In the genomic region with DNA sequence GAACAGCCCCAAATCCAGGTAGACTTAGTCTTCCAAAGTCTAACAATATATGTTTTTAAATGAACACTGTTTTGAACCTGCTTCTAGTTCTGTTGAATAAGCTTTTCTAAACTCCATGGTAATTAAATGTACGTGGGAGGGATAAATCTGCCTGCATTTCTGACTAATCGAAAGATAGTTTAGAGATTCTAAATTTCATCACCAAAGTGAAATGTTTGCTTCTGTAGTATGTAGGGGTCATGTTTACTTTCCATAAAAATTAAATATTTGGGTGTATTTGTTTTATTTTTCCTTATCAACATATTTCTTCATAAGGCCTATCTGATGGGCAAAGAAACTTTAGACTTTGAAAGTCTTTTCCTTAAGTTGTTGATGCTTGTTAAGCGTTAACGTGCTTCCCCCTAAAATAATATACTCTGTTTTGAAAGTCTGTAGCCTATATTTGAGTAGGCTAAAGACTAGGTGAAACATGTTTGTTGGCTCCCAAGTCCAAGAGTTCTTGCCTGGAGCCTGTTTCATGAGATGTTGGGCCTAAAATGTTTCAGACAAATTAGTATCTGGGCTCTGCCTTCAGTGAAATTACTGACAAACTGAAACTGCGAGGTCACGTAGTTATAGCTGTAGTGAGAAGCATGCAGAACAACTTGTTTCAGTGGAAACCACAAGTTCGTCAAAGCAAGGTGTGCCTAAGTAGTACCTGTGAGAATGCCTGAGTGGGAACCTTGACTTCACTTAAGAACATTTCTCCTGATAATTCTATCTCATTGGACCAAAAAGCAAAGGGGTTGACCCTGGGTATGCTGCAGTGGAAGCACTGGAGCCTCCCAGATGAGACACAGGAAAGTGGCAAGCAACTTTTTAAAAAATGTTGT, we compare ENCODE assay signal across 8 cellular contexts.
DNase-seq lines count a peak whose midpoint lies in the region; ATAC-seq and TF ChIP-seq lines count a peak whose summit lies in the region.

No MANE protein-coding gene starts in this region.

- peak overlapping the region; percentile 86 to 90 (median 87) for H3K27ac ChIP-seq in thyroid gland

- no peaks in the 10 kb centered on the region for H3K27me3 Mint-ChIP-seq in activated T-helper 2 cell treated with anti-CD3 and anti-CD28 coated beads, Interferon-gamma antibody, Interleukin-2, Interleukin-4, amounts not matched to agents 10 μg/mL and 5 μg/mL and 100 μg/mL, durations not matched to agents 14 hours and 24 hours and 36 hours (ENCODE audit: low read depth)

- H3K4me1 Mint-ChIP-seq in activated T-helper 2 cell treated with anti-CD3 and anti-CD28 coated beads, Interferon-gamma antibody, Interleukin-2, Interleukin-4, amounts not matched to agents 10 μg/mL and 5 μg/mL and 100 μg/mL, durations not matched to agents 14 hours and 24 hours and 36 hours (ENCODE audit: low read depth), result peaks cover 64% of the 10 kb centered on the region

- peaks cover 24% of the 10 kb centered on the region for H3K36me3 Mint-ChIP-seq in activated T-helper 2 cell treated with anti-CD3 and anti-CD28 coated beads, Interferon-gamma antibody, Interleukin-2, Interleukin-4, amounts not matched to agents 10 μg/mL and 5 μg/mL and 100 μg/mL, durations not matched to agents 14 hours and 24 hours and 36 hours (ENCODE audit: low read depth)

- peaks cover 4% of the 10 kb centered on the region for H3K9me3 Mint-ChIP-seq in activated T-helper 2 cell treated with anti-CD3 and anti-CD28 coated beads, Interferon-gamma antibody, Interleukin-2, Interleukin-4, amounts not matched to agents 10 μg/mL and 5 μg/mL and 100 μg/mL, durations not matched to agents 14 hours and 24 hours and 36 hours

- peak overlapping the region in 2 of 3 donors; percentile 2 to 20 for H3K4me3 ChIP-seq in thyroid gland (replicated peaks in 1 of 3)

- H3K4me1 ChIP-seq in thyroid gland, result peaks cover 21 to 47% of the 10 kb centered on the region in 2 donors

- TF ChIP-seq CTCF in thyroid gland (IDR thresholded peaks at IDR 0.05), result no peak

- peak overlapping the region; percentile 84 for H3K27ac Mint-ChIP-seq in activated T-helper 2 cell treated with anti-CD3 and anti-CD28 coated beads, Interferon-gamma antibody, Interleukin-2, Interleukin-4, amounts not matched to agents 10 μg/mL and 5 μg/mL and 100 μg/mL, durations not matched to agents 14 hours and 24 hours and 36 hours

- WGBS in thyroid gland, 2 donors, result 28 to 38% methylated on average over 7 of the region's 7 CpGs

- no peaks in the 10 kb centered on the region for H3K36me3 ChIP-seq in thyroid gland

- DNase-seq in activated gamma-delta T cell treated with Interleukin-2 at 50 U/mL for 16 hours (peak; percentile 6), activated gamma-delta T cell (lab: John Stamatoyannopoulos, UW) (no peak), left colon (no peak), thyroid gland (peak; percentile 64 to 69), NCI-H524 treated with DMSO at 0.1 percent for 48 hours (lab: John Stamatoyannopoulos, UW) (no peak), NCI-H187 treated with DMSO at 0.1 percent for 48 hours (lab: John Stamatoyannopoulos, UW) (no peak)
- DNase-seq in activated T-helper 2 cell treated with anti-CD3 and anti-CD28 coated beads, Interferon-gamma antibody, Interleukin-2, Interleukin-4, amounts not matched to agents 10 μg/mL and 5 μg/mL and 100 μg/mL, durations not matched to agents 14 hours and 24 hours and 36 hours (ENCODE audit: low spot score), result peak; percentile 32

- peak; percentile 92 for ATAC-seq in HG03097 (IDR thresholded peaks at IDR 0.05; ENCODE audit: low FRiP score, unreplicated experiment)
- peak; percentile 15 for ATAC-seq in left colon

- no peaks in the 10 kb centered on the region for H3K9me3 ChIP-seq in thyroid gland

- peak; percentile 81 to 92 for TF ChIP-seq POLR2A in thyroid gland (IDR thresholded peaks at IDR 0.05)

- peak overlapping the region; percentile 74 for H3K4me3 Mint-ChIP-seq in activated T-helper 2 cell treated with anti-CD3 and anti-CD28 coated beads, Interferon-gamma antibody, Interleukin-2, Interleukin-4, amounts not matched to agents 10 μg/mL and 5 μg/mL and 100 μg/mL, durations not matched to agents 14 hours and 24 hours and 36 hours (ENCODE audit: low read depth)

- H3K27me3 ChIP-seq in thyroid gland, result no peaks in the 10 kb centered on the region

- intact Hi-C loops in activated T-helper 2 cell treated with anti-CD3 and anti-CD28 coated beads, Interferon-gamma antibody, Interleukin-2, Interleukin-4, amounts not matched to agents 10 μg/mL and 5 μg/mL and 100 μg/mL, durations not matched to agents 14 hours and 24 hours and 36 hours (cut with micrococcal nuclease), result loop anchor here (1.0 to 5.0 kb wide), 6 partner anchors 36 to 1125 kb away; a partner anchor contains a TSS
- intact Hi-C loops in left colon (cut with DNase I, micrococcal nuclease), result no loop called here
- intact Hi-C loops in thyroid gland (cut with DNase I), result no loop called here

Comparison
In these comparisons a context has a peak if more than half of its experiments do, and no peak if none do; other contexts are left out.
1. DNase-seq: peak in activated gamma-delta T cell treated with Interleukin-2 at 50 U/mL for 16 hours (single experiment), activated T-helper 2 cell treated with anti-CD3 and anti-CD28 coated beads, Interferon-gamma antibody, Interleukin-2, Interleukin-4, amounts not matched to agents 10 μg/mL and 5 μg/mL and 100 μg/mL, durations not matched to agents 14 hours and 24 hours and 36 hours (single experiment) and thyroid gland (2 of 2); none in activated gamma-delta T cell (single experiment), left colon (0 of 2), NCI-H524 treated with DMSO at 0.1 percent for 48 hours (single experiment) and NCI-H187 treated with DMSO at 0.1 percent for 48 hours (single experiment).